ENCODE assay signal across 14 cellular contexts in the genomic region with DNA sequence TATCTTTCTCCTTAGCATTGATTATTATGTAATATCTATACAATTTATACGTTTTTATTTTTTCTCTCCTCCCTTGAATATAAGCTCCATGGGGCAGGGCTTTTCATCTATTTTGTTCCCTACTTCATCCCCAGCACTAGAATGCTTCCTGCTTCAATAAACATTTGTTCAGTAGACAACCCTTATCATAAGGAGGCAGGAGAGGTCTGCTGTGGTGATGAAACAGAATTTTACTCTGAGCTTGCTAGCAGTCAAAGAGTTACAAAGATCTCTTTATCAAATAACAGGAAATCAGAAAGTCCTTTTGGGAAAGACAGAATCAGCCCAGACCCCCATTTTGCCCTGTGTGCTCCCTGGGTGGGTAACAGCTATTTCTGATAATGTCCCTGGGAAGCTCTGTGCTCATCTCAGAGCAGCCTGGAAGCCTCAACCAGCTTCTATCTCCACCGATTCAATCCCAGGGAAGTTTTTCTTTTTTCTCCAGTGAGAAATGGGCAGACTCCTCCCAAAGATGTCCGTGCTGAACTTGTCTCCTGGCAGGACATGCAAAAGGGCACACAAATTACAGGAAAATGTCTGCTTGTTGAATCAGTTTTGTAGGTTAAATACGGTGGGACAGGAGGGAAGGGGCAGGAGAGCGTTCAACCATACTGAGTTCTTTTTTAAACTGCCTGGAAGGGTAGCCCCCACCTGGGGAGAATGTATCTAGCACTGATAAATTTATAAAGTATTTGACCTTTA.
DNase-seq lines count a peak whose midpoint lies in the region; ATAC-seq, FAIRE-seq and TF ChIP-seq lines count a peak whose summit lies in the region.
"Had no signal": no experiment of that assay in that cellular context is flagged by ENCODE, and none has a peak within 500 bp of the region (broad histone marks: within the 10 kb centered on the region; RNA-seq: fewer than 3 reads in every experiment).

No MANE protein-coding gene starts in this region.

- FAIRE-seq in A549 (lab: Jason Lieb, UNC) = no peak
- no peak for FAIRE-seq in pancreas (lab: Jason Lieb, UNC)

- H3K4me2 ChIP-seq in A549 (peak overlapping the region; percentile 62), hepatocyte (peak overlapping the region; percentile 8)

- intact Hi-C loops in pancreas (cut with DNase I) = no loop called here

- POLR2A ChIA-PET in A549 (lab: Yijun Ruan, JAX) = no interaction called here

- TF ChIP-seq CTCF in A549 (IDR thresholded peaks at IDR 0.05) (no peak), hepatocyte (IDR thresholded peaks at IDR 0.05; ENCODE audit: poor library complexity) (no peak), pancreas (IDR thresholded peaks at IDR 0.05) (no peak)

- CTCF ChIA-PET in A549 (lab: Yijun Ruan, JAX) = interaction anchor here (2.0 kb wide), 1 partner anchor 93 kb away, joined by 5 read pairs; no protein-coding TSS in a partner anchor

- no peak for DNase-seq in A549 (ENCODE audit: low read depth in 1 of 2, low spot score in 1 of 2)
- no peak for DNase-seq in SK-N-MC (ENCODE audit: low read depth, low spot score)
- no peak for DNase-seq in hepatocyte (ENCODE audit: low spot score)
- no peak for DNase-seq in pancreas
- DNase-seq in NCI-H146 (lab: John Stamatoyannopoulos, UW) = no peak
- DNase-seq in hippocampal formation (lab: John Stamatoyannopoulos, UW) = no peak
- DNase-seq in cerebellar nuclear complex (lab: John Stamatoyannopoulos, UW) = no peak
- DNase-seq in NCI-H146 treated with DMSO at 0.1 percent for 48 hours (lab: John Stamatoyannopoulos, UW; ENCODE audit: unreplicated experiment) = no peak
- DNase-seq: activated CD4-positive, alpha-beta T cell treated with anti-CD3 and anti-CD28 coated beads, Interleukin-2, amount 10 ng/mL, durations not matched to agents 24 days and 14 days; activated T-cell treated with anti-CD3 and anti-CD28 coated beads, Interleukin-2, amount 50 U/mL, for 4 hours; amniotic stem cell; Karpas-422; NCI-H1694; NCI-H524 treated with DMSO at 0.1 percent for 48 hours had no signal

- TF ChIP-seq EP300 in A549 (IDR thresholded peaks at IDR 0.05) = no peak

- H3K79me2 ChIP-seq in hepatocyte = no peaks in the 10 kb centered on the region

- no peak for TF ChIP-seq RAD21 in A549 (conservative IDR thresholded peaks at IDR 0.05 in 1 of 2, IDR thresholded peaks at IDR 0.05 in 1 of 2)

- no peak overlapping the region for H3K4me3 ChIP-seq in A549
- peak overlapping the region; percentile 55; the same call in 1 of the 2 replicates for H3K4me3 ChIP-seq in SK-N-MC
- H3K4me3 ChIP-seq in hepatocyte = no peak overlapping the region
- H3K4me3 ChIP-seq in pancreas = no peak overlapping the region

- no peak for TF ChIP-seq POLR2A in A549 (IDR thresholded peaks at IDR 0.05; ENCODE audit: low read length)

- WGBS in A549 (ENCODE audit: missing lambda C conversion rate) = 78% methylated on average over 5 of the region's 5 CpGs
- 38% methylated on average over 5 of the region's 5 CpGs for WGBS in hepatocyte (ENCODE audit: low lambda C conversion rate, missing lambda C conversion rate)
- 50 to 53% methylated on average over 5 of the region's 5 CpGs for WGBS in pancreas, 2 donors

- H3K9me2 ChIP-seq in hepatocyte (replicated peaks; ENCODE audit: insufficient read depth) = no peaks in the 10 kb centered on the region

- ATAC-seq in A549 (no peak), pancreas (no peak)
- ATAC-seq: activated T-cell treated with anti-CD3 and anti-CD28 coated beads, Interleukin-2, amount 50 U/mL, for 4 hours had no signal

- peak overlapping the region; percentile 74 to 83 for H3K27ac ChIP-seq in A549
- H3K27ac ChIP-seq in SK-N-MC = peak overlapping the region; percentile 82
- peak overlapping the region; percentile 77 for H3K27ac ChIP-seq in hepatocyte
- peak overlapping the region; percentile 36 to 78 (median 52) for H3K27ac ChIP-seq in pancreas

- H3K9me3 ChIP-seq in A549 (no peaks in the 10 kb centered on the region), SK-N-MC (ENCODE audit: low read depth, low read length) (no peaks in the 10 kb centered on the region), hepatocyte (ENCODE audit: low read depth) (no peaks in the 10 kb centered on the region), pancreas (no peaks in the 10 kb centered on the region)

- peak overlapping the region; percentile 56 for H3K9ac ChIP-seq in SK-N-MC (ENCODE audit: insufficient read length)

- no peak overlapping the region for H2AFZ ChIP-seq in hepatocyte

- no peaks in the 10 kb centered on the region for H4K20me1 ChIP-seq in hepatocyte (ENCODE audit: insufficient read depth, poor library complexity, severe bottlenecking)

- peaks cover 57% of the 10 kb centered on the region for H3K4me1 ChIP-seq in A549
- peaks cover 40% of the 10 kb centered on the region for H3K4me1 ChIP-seq in hepatocyte (ENCODE audit: insufficient read depth)
- peaks cover 7 to 30% (median 19%) of the 10 kb centered on the region in 3 donors for H3K4me1 ChIP-seq in pancreas

- H3K36me3 ChIP-seq in SK-N-MC (ENCODE audit: insufficient read depth, low read length) = no peaks in the 10 kb centered on the region
- H3K36me3 ChIP-seq in hepatocyte (replicated peaks; ENCODE audit: insufficient read depth, low read depth) = no peaks in the 10 kb centered on the region
- H3K36me3 ChIP-seq in pancreas = no peaks in the 10 kb centered on the region

- H3K27me3 ChIP-seq in hepatocyte (no peaks in the 10 kb centered on the region), pancreas (no peaks in the 10 kb centered on the region)

TF ChIP-seq in A549, 52 proteins besides CTCF, POLR2A, EP300 and RAD21 (continues in another document):
- TF ChIP-seq JUNB (IDR thresholded peaks at IDR 0.05) (no peak), KDM1A (IDR thresholded peaks at IDR 0.05; ENCODE audit: low read depth) (no peak), NFE2L2 (conservative IDR thresholded peaks at IDR 0.05; ENCODE audit: low read length) (no peak), HOXA7 (CRISPR knock-in tag; IDR thresholded peaks at IDR 0.05) (no peak), TFCP2L1 (CRISPR knock-in tag; IDR thresholded peaks at IDR 0.05) (no peak), CHD4 (IDR thresholded peaks at IDR 0.05; ENCODE audit: borderline replicate concordance) (no peak), NR3C1 (IDR thresholded peaks at IDR 0.05) (no peak), RFX5 (IDR thresholded peaks at IDR 0.05) (no peak), CBX8 (IDR thresholded peaks at IDR 0.05) (no peak)
- TF ChIP-seq, protein P1, sequence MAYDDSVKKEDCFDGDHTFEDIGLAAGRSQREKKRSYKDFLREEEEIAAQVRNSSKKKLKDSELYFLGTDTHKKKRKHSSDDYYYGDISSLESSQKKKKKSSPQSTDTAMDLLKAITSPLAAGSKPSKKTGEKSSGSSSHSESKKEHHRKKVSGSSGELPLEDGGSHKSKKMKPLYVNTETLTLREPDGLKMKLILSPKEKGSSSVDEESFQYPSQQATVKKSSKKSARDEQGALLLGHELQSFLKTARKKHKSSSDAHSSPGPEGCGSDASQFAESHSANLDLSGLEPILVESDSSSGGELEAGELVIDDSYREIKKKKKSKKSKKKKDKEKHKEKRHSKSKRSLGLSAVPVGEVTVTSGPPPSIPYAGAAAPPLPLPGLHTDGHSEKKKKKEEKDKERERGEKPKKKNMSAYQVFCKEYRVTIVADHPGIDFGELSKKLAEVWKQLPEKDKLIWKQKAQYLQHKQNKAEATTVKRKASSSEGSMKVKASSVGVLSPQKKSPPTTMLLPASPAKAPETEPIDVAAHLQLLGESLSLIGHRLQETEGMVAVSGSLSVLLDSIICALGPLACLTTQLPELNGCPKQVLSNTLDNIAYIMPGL (CRISPR knock-in tag; IDR thresholded peaks at IDR 0.05; ENCODE audit: borderline replicate concordance) = no peak
- TF ChIP-seq, protein P2, sequence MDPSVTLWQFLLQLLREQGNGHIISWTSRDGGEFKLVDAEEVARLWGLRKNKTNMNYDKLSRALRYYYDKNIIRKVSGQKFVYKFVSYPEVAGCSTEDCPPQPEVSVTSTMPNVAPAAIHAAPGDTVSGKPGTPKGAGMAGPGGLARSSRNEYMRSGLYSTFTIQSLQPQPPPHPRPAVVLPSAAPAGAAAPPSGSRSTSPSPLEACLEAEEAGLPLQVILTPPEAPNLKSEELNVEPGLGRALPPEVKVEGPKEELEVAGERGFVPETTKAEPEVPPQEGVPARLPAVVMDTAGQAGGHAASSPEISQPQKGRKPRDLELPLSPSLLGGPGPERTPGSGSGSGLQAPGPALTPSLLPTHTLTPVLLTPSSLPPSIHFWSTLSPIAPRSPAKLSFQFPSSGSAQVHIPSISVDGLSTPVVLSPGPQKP (IDR thresholded peaks at IDR 0.05; ENCODE audit: low read depth, low read length) = no peak
- TF ChIP-seq, protein P3, sequence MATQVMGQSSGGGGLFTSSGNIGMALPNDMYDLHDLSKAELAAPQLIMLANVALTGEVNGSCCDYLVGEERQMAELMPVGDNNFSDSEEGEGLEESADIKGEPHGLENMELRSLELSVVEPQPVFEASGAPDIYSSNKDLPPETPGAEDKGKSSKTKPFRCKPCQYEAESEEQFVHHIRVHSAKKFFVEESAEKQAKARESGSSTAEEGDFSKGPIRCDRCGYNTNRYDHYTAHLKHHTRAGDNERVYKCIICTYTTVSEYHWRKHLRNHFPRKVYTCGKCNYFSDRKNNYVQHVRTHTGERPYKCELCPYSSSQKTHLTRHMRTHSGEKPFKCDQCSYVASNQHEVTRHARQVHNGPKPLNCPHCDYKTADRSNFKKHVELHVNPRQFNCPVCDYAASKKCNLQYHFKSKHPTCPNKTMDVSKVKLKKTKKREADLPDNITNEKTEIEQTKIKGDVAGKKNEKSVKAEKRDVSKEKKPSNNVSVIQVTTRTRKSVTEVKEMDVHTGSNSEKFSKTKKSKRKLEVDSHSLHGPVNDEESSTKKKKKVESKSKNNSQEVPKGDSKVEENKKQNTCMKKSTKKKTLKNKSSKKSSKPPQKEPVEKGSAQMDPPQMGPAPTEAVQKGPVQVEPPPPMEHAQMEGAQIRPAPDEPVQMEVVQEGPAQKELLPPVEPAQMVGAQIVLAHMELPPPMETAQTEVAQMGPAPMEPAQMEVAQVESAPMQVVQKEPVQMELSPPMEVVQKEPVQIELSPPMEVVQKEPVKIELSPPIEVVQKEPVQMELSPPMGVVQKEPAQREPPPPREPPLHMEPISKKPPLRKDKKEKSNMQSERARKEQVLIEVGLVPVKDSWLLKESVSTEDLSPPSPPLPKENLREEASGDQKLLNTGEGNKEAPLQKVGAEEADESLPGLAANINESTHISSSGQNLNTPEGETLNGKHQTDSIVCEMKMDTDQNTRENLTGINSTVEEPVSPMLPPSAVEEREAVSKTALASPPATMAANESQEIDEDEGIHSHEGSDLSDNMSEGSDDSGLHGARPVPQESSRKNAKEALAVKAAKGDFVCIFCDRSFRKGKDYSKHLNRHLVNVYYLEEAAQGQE (IDR thresholded peaks at IDR 0.05) = no peak
- TF ChIP-seq, protein P4, sequence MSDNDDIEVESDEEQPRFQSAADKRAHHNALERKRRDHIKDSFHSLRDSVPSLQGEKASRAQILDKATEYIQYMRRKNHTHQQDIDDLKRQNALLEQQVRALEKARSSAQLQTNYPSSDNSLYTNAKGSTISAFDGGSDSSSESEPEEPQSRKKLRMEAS (IDR thresholded peaks at IDR 0.05) = no peak
